Comparison of ENCODE assay signal across 15 cellular contexts in the genomic region with DNA sequence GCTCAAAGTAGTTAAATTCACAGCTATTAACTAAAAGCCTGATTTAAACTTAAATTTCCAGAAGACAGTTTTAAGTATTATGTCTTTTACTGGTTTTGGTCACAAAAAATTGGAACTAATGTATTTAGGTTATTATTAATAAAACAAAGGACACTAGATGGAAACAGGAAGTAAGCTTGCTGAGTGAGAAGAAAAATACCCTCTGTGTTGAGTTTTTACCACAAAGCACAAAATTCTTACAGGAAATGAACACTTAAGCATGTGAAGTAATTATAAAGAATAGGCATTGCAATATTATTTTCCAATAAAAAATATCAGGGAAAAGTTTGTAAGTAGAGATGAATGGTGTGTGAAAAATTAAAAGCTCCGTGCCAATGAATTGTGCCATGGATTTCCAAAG. TPM values are rescaled to one million over a fixed set of nuclear protein-coding genes. Genes with fewer than 3 reads are reported as not detected.
DNase-seq lines count a peak whose midpoint lies in the region; ATAC-seq lines count a peak whose summit lies in the region.
"Had no signal": no experiment of that assay in that cellular context is flagged by ENCODE, and none has a peak within 500 bp of the region (broad histone marks: within the 10 kb centered on the region; RNA-seq: fewer than 3 reads in every experiment).

No MANE protein-coding gene starts in this region.

- H3K4me3 Mint-ChIP-seq in effector memory CD8-positive, alpha-beta T cell = peak overlapping the region in 1 of 2 donors; percentile 46
- no peak overlapping the region for H3K4me3 Mint-ChIP-seq in activated naive CD4-positive, alpha-beta T cell treated with anti-CD3 and anti-CD28 coated beads for 36 hours
- H3K4me3 Mint-ChIP-seq: activated CD8-positive, alpha-beta T cell treated with anti-CD3 and anti-CD28 coated beads for 36 hours; stimulated activated naive CD8-positive, alpha-beta T cell treated with anti-CD3 and anti-CD28 coated beads, Interleukin-15, Interleukin-2, amounts not matched to agents 100 ng/mL and 50 ng/mL, for 24 hours; T-helper 2 cell treated with Interferon-gamma antibody and Interleukin-4, amounts not matched to agents 5 μg/mL and 100 μg/mL, for 36 hours had no signal

- intact Hi-C loops in activated naive CD4-positive, alpha-beta T cell treated with anti-CD3 and anti-CD28 coated beads for 36 hours (cut with micrococcal nuclease) = loop anchor here (2.0 kb wide), 1 partner anchor 47 kb away; no protein-coding TSS in a partner anchor

- DNase-seq in AML-193 (lab: John Stamatoyannopoulos, UW) (peak; percentile 31 to 36), NAMALWA (ENCODE audit: low spot score) (peak; percentile 15), caudate nucleus (lab: John Stamatoyannopoulos, UW) (no peak), midbrain (lab: John Stamatoyannopoulos, UW) (no peak)
- no peak for DNase-seq in effector memory CD8-positive, alpha-beta T cell
- no peak for DNase-seq in activated naive CD4-positive, alpha-beta T cell treated with anti-CD3 and anti-CD28 coated beads for 36 hours
- no peak for DNase-seq in effector CD4-positive, alpha-beta T cell
- DNase-seq: activated CD8-positive, alpha-beta T cell treated with anti-CD3 and anti-CD28 coated beads for 36 hours; central memory CD4-positive, alpha-beta T cell; PC-3; psoas muscle; stimulated activated CD4-positive, alpha-beta T cell treated with anti-CD3 and anti-CD28 coated beads, Interleukin-4, amount 100 ng/mL, for 1 hour had no signal

- peaks cover 30 to 52% of the 10 kb centered on the region in 2 donors for H3K4me1 Mint-ChIP-seq in effector memory CD8-positive, alpha-beta T cell (ENCODE audit: low read depth in 2 of 2)
- H3K4me1 Mint-ChIP-seq in activated naive CD4-positive, alpha-beta T cell treated with anti-CD3 and anti-CD28 coated beads for 36 hours (ENCODE audit: low read depth) = peaks cover 44% of the 10 kb centered on the region

- peak; percentile 58 for ATAC-seq in GM18868 (IDR thresholded peaks at IDR 0.05; ENCODE audit: unreplicated experiment)
- ATAC-seq in effector memory CD8-positive, alpha-beta T cell (replicated peaks) = peak; percentile 52
- ATAC-seq: activated CD8-positive, alpha-beta T cell treated with anti-CD3 and anti-CD28 coated beads for 36 hours; PC-3; psoas muscle had no signal

- no peak overlapping the region for H3K27ac ChIP-seq in caudate nucleus (ENCODE audit: low read depth, low read length)
- H3K27ac ChIP-seq: psoas muscle had no signal

- no peaks in the 10 kb centered on the region for H3K36me3 Mint-ChIP-seq in effector memory CD8-positive, alpha-beta T cell (ENCODE audit: insufficient read depth)
- H3K36me3 Mint-ChIP-seq in activated naive CD4-positive, alpha-beta T cell treated with anti-CD3 and anti-CD28 coated beads for 36 hours (ENCODE audit: low read depth) = peaks cover 5% of the 10 kb centered on the region

- no peaks in the 10 kb centered on the region for H3K9me3 Mint-ChIP-seq in effector memory CD8-positive, alpha-beta T cell
- H3K9me3 Mint-ChIP-seq in activated naive CD4-positive, alpha-beta T cell treated with anti-CD3 and anti-CD28 coated beads for 36 hours = no peaks in the 10 kb centered on the region
- H3K9me3 Mint-ChIP-seq: activated CD8-positive, alpha-beta T cell treated with anti-CD3 and anti-CD28 coated beads for 36 hours; stimulated activated naive CD8-positive, alpha-beta T cell treated with anti-CD3 and anti-CD28 coated beads, Interleukin-15, Interleukin-2, amounts not matched to agents 100 ng/mL and 50 ng/mL, for 24 hours; T-helper 2 cell treated with Interferon-gamma antibody and Interleukin-4, amounts not matched to agents 5 μg/mL and 100 μg/mL, for 36 hours had no signal

- CTCF ChIA-PET in activated naive CD4-positive, alpha-beta T cell treated with anti-CD3 and anti-CD28 coated beads for 36 hours (lab: Charles Lee) = no interaction called here

- peak overlapping the region; percentile 47 to 67 for H3K27ac Mint-ChIP-seq in effector memory CD8-positive, alpha-beta T cell
- H3K27ac Mint-ChIP-seq in activated naive CD4-positive, alpha-beta T cell treated with anti-CD3 and anti-CD28 coated beads for 36 hours = no peak overlapping the region
- H3K27ac Mint-ChIP-seq: T-helper 2 cell treated with Interferon-gamma antibody and Interleukin-4, amounts not matched to agents 5 μg/mL and 100 μg/mL, for 36 hours had no signal

- no peaks in the 10 kb centered on the region for H3K27me3 Mint-ChIP-seq in effector memory CD8-positive, alpha-beta T cell
- no peaks in the 10 kb centered on the region for H3K27me3 Mint-ChIP-seq in activated naive CD4-positive, alpha-beta T cell treated with anti-CD3 and anti-CD28 coated beads for 36 hours (ENCODE audit: low read depth)
- H3K27me3 Mint-ChIP-seq: activated CD8-positive, alpha-beta T cell treated with anti-CD3 and anti-CD28 coated beads for 36 hours; stimulated activated naive CD8-positive, alpha-beta T cell treated with anti-CD3 and anti-CD28 coated beads, Interleukin-15, Interleukin-2, amounts not matched to agents 100 ng/mL and 50 ng/mL, for 24 hours had no signal

RNA-seq across cellular contexts. Expression of a gene that starts 46.3 kb away (rescaled TPM):
- total RNA-seq in activated naive CD4-positive, alpha-beta T cell treated with anti-CD3 and anti-CD28 coated beads for 36 hours = 10 to 100 TPM; 16.4 to 17.3 TPM

Comparison
In these comparisons a context has a peak if more than half of its experiments do, and no peak if none do; other contexts are left out.
1. DNase-seq: peak in AML-193 (2 of 2) and NAMALWA (single experiment); none in effector memory CD8-positive, alpha-beta T cell (0 of 3), activated naive CD4-positive, alpha-beta T cell treated with anti-CD3 and anti-CD28 coated beads for 36 hours (single experiment), caudate nucleus (0 of 61), midbrain (single experiment) and effector CD4-positive, alpha-beta T cell (single experiment).